Comparison of ENCODE assay signal across 15 cellular contexts in the genomic region with DNA sequence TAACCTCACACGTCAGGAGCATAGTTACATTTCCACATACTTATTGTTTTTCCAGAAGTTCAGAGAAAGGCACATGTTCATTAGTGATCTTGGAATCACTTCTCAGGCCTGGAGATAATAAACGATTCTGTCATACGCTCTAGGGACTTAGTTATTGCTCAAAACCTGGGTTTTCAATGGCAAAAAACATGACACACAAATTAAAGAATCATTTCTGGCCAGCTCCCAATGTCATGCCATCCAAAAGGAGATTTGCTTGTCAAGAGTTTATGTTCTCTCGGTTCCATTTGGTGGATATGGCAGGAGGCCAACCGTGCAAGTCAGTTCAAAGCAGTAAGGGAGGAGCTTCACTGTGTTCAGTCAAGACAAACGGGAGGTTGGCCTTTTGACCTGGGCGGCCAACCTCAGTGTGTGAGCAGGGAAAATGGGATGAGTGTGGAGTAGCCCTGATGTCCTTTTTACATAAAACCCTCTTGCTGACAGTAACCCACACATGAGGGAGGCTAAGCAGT.
A peak's percentile ranks its signal among the peaks of the same experiment; 100 is the strongest.
DNase-seq lines count a peak whose midpoint lies in the region; FAIRE-seq and TF ChIP-seq lines count a peak whose summit lies in the region.
"Had no signal": no experiment of that assay in that cellular context is flagged by ENCODE, and none has a peak within 500 bp of the region (broad histone marks: within the 10 kb centered on the region; RNA-seq: fewer than 3 reads in every experiment).

No MANE protein-coding gene starts in this region.

- H3K4me3 ChIP-seq in BE2C (ENCODE audit: low read depth, low read length) (no peak overlapping the region), fibroblast of pulmonary artery (replicated peaks; ENCODE audit: low read depth, low read length) (no peak overlapping the region)
- H3K4me3 ChIP-seq: neural progenitor cell, suprapubic skin had no signal

- in situ Hi-C loops in G401 (cut with HindIII; ENCODE audit: low sequenced_read_pairs), result no loop called here

- DNase-seq in BE2C, result peak; percentile 44
- peak; percentile 58 for DNase-seq in RPMI8226
- peak; percentile 80 for DNase-seq in fibroblast of pulmonary artery (ENCODE audit: low read depth)
- DNase-seq in posterior vena cava (ENCODE audit: low spot score), result peak; percentile 82
- no peak for DNase-seq in NCI-H1436 (lab: John Stamatoyannopoulos, UW)
- no peak for DNase-seq in G401 (ENCODE audit: low spot score)
- DNase-seq in urothelium cell line (ENCODE audit: low spot score), result no peak
- DNase-seq in NCI-H2196 (lab: John Stamatoyannopoulos, UW; ENCODE audit: unreplicated experiment), result no peak
- DNase-seq: activated T-cell treated with anti-CD3 and anti-CD28 coated beads, Interleukin-2, amount 50 U/mL, for 1 hour; C1 segment of cervical spinal cord; NCI-H146; PC-3 had no signal

- TF ChIP-seq CTCF in BE2C (IDR thresholded peaks at IDR 0.05; ENCODE audit: low read depth, low read length), result no peak
- no peak for TF ChIP-seq CTCF in fibroblast of pulmonary artery (IDR thresholded peaks at IDR 0.05; ENCODE audit: low read length, missing control alignments)

- H3K27me3 ChIP-seq in BE2C, result no peaks in the 10 kb centered on the region
- H3K27me3 ChIP-seq: neural progenitor cell, suprapubic skin had no signal

- FAIRE-seq in urothelium cell line (lab: Jason Lieb, UNC), result no peak
- FAIRE-seq: colon had no signal

- no peaks in the 10 kb centered on the region for H3K9me3 ChIP-seq in BE2C
- H3K9me3 ChIP-seq: suprapubic skin had no signal

- no peaks in the 10 kb centered on the region for H3K36me3 ChIP-seq in BE2C
- H3K36me3 ChIP-seq: neural progenitor cell, suprapubic skin had no signal

- H3K4me1 ChIP-seq in BE2C, result peaks cover 9% of the 10 kb centered on the region

- intact Hi-C loops in posterior vena cava (cut with DNase I), result no loop called here

Comparison
In these comparisons a context has a peak if more than half of its experiments do, and no peak if none do; other contexts are left out.
1. DNase-seq: peak in BE2C (single experiment), RPMI8226 (single experiment), fibroblast of pulmonary artery (single experiment) and posterior vena cava (single experiment); none in NCI-H1436 (single experiment), G401 (single experiment), urothelium cell line (single experiment) and NCI-H2196 (single experiment).